ENCODE assay signal across 18 cellular contexts in genomic region chr7:121575194-121575766, GRCh38.
"Had no signal": no experiment of that assay in that cellular context is flagged by ENCODE, and none has a peak within 500 bp of the region (broad histone marks: within the 10 kb centered on the region; RNA-seq: fewer than 3 reads in every experiment).

No MANE protein-coding gene starts in this region.

- H3K36me3 Mint-ChIP-seq: activated naive CD4-positive, alpha-beta T cell treated with anti-CD3 and anti-CD28 coated beads, Interleukin-2, amount 50 U/mL, for 72 hours; immature natural killer cell; natural killer cell treated with Interleukin-12 subunit alpha and Interleukin-12 subunit beta and Interleukin-15 and Interleukin-18, amount 100 ng/mL, for 72 hours had no signal

- H3K27ac Mint-ChIP-seq: activated naive CD4-positive, alpha-beta T cell treated with anti-CD3 and anti-CD28 coated beads, Interleukin-2, amount 50 U/mL, for 72 hours; endodermal cell; immature natural killer cell; natural killer cell treated with Interleukin-12 subunit alpha and Interleukin-12 subunit beta and Interleukin-15 and Interleukin-18, amount 100 ng/mL, for 72 hours had no signal

- H3K9me3 Mint-ChIP-seq: activated naive CD4-positive, alpha-beta T cell treated with anti-CD3 and anti-CD28 coated beads, Interleukin-2, amount 50 U/mL, for 72 hours; activated T-cell treated with anti-CD3 and anti-CD28 coated beads, Interleukin-2, amount 50 U/mL, for 4 hours; immature natural killer cell; natural killer cell treated with Interleukin-12 subunit alpha and Interleukin-12 subunit beta and Interleukin-15 and Interleukin-18, amount 100 ng/mL, for 72 hours had no signal

- H3K4me1 ChIP-seq: psoas muscle had no signal

- H3K4me3 Mint-ChIP-seq: activated T-cell treated with anti-CD3 and anti-CD28 coated beads, Interleukin-2, amount 50 U/mL, for 4 hours; endodermal cell; immature natural killer cell; natural killer cell treated with Interleukin-12 subunit alpha and Interleukin-12 subunit beta and Interleukin-15 and Interleukin-18, amount 100 ng/mL, for 72 hours had no signal

- H3K27ac ChIP-seq: brain microvascular endothelial cell, psoas muscle had no signal

- ATAC-seq: activated naive CD4-positive, alpha-beta T cell treated with anti-CD3 and anti-CD28 coated beads, Interleukin-2, amount 50 U/mL, for 72 hours; activated T-cell treated with anti-CD3 and anti-CD28 coated beads, Interleukin-2, amount 50 U/mL, for 4 hours; left lobe of liver; natural killer cell treated with Interleukin-12 subunit alpha and Interleukin-12 subunit beta and Interleukin-15 and Interleukin-18, amount 100 ng/mL, for 72 hours; psoas muscle; sciatic nerve had no signal

- H3K4me3 ChIP-seq: psoas muscle had no signal

- H3K27me3 ChIP-seq: brain microvascular endothelial cell had no signal

- H3K9me3 ChIP-seq: psoas muscle had no signal

- DNase-seq: activated CD4-positive, alpha-beta T cell treated with anti-CD3 and anti-CD28 coated beads, Interleukin-2, amount 50 U/mL, for 4 hours; activated CD4-positive, CD25-positive, alpha-beta regulatory T cell treated with anti-CD3 and anti-CD28 coated beads, Interleukin-2, amount 50 U/mL, for 72 hours; activated effector memory CD4-positive, alpha-beta T cell treated with anti-CD3 and anti-CD28 coated beads, Interleukin-2, amount 50 U/mL, for 16 hours; activated T-cell treated with anti-CD3 and anti-CD28 coated beads, Interleukin-2, amount 50 U/mL, for 4 hours; brain microvascular endothelial cell; endodermal cell; glutamatergic neuron; immature natural killer cell; occipital lobe; psoas muscle; stimulated activated CD4-positive, alpha-beta T cell treated with anti-CD3 and anti-CD28 coated beads, Interleukin-12 subunit alpha, Interleukin-12 subunit beta, amount 100 ng/mL, for 4 hours; stimulated activated naive CD4-positive, alpha-beta T cell; T-helper 2 cell; trophoblast cell had no signal

- H3K4me1 Mint-ChIP-seq: immature natural killer cell had no signal

- H3K36me3 ChIP-seq: brain microvascular endothelial cell had no signal
